In the genomic region with DNA sequence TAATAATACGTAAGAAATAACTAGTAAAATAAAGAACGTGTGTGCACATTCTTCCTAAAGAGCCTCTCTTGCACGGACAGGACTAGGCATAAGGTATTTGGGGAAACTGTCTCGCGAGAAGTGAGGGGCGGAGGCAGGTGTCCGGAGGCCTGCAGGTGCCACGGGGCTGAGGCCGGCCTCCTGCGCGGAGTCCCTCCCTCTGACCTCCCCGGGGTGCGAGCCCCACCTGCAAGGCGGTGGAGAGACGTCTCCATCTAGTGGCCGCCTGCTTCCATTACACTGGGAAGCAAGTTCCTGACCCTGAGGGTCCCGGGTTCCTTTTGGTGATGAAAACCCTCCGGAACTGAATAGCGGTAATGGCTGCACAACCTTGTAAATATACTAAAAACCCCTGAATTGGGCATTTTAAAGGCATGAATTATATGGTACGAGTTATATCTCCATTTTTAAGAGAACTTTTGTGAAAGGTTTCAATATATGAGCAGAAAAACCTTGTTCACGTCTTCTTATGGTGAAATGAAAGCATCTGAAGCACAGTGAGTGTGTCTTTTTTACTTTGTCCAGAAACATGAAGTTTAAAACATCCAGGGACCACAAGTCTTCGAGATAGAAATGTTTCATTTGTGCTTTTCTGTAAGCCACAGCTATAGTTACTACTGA, we compare ENCODE assay signal across 9 cellular contexts. TPM values are rescaled to one million over a fixed set of nuclear protein-coding genes. Genes with fewer than 3 reads are reported as not detected.
DNase-seq lines count a peak whose midpoint lies in the region; ATAC-seq and TF ChIP-seq lines count a peak whose summit lies in the region.
"Had no signal": no experiment of that assay in that cellular context is flagged by ENCODE, and none has a peak within 500 bp of the region (broad histone marks: within the 10 kb centered on the region; RNA-seq: fewer than 3 reads in every experiment).

No MANE protein-coding gene starts in this region.

- peaks cover 9% of the 10 kb centered on the region for H3K27me3 Mint-ChIP-seq in glutamatergic neuron (ENCODE audit: unreplicated experiment)

- H3K27me3 ChIP-seq in RWPE2 (ENCODE audit: insufficient read depth, poor library complexity, severe bottlenecking) (no peaks in the 10 kb centered on the region), vagina (no peaks in the 10 kb centered on the region)

- ATAC-seq in GM21423 (IDR thresholded peaks at IDR 0.05; ENCODE audit: unreplicated experiment) (peak; percentile 86), RWPE2 (ENCODE audit: low read depth) (peak; percentile 79)

- H3K36me3 Mint-ChIP-seq in glutamatergic neuron (ENCODE audit: unreplicated experiment), result no peaks in the 10 kb centered on the region
- H3K36me3 Mint-ChIP-seq: activated naive CD8-positive, alpha-beta T cell had no signal

- no peaks in the 10 kb centered on the region for H3K9me3 ChIP-seq in RWPE2 (ENCODE audit: severe bottlenecking)
- no peaks in the 10 kb centered on the region for H3K9me3 ChIP-seq in vagina

- TF ChIP-seq POLR2A in vagina (IDR thresholded peaks at IDR 0.05), result no peak

- H3K36me3 ChIP-seq in RWPE2 (ENCODE audit: low read depth) (no peaks in the 10 kb centered on the region), vagina (no peaks in the 10 kb centered on the region)

- no peaks in the 10 kb centered on the region for H3K4me1 ChIP-seq in RWPE2 (ENCODE audit: insufficient read depth, poor library complexity, severe bottlenecking)
- peaks cover 2% of the 10 kb centered on the region for H3K4me1 ChIP-seq in vagina

- H3K4me1 Mint-ChIP-seq in glutamatergic neuron (ENCODE audit: low read depth, unreplicated experiment), result peaks cover 22% of the 10 kb centered on the region

- TF ChIP-seq CTCF in RWPE2 (IDR thresholded peaks at IDR 0.05; ENCODE audit: poor library complexity, severe bottlenecking) (peak; percentile 97), glutamatergic neuron (IDR thresholded peaks at IDR 0.05; ENCODE audit: partially characterized antibody, unreplicated experiment) (peak; percentile 95), vagina (IDR thresholded peaks at IDR 0.05) (peak; percentile 79 to 97 (median 94))

- no peak overlapping the region for H3K27ac ChIP-seq in RWPE2 (ENCODE audit: poor library complexity, severe bottlenecking)
- H3K27ac ChIP-seq in vagina, result no peak overlapping the region

- peak overlapping the region; percentile 20 for H3K4me3 ChIP-seq in Jurkat, Clone E6-1 (ENCODE audit: low read length)
- H3K4me3 ChIP-seq in RWPE2 (ENCODE audit: severe bottlenecking), result no peak overlapping the region
- H3K4me3 ChIP-seq in vagina, result no peak overlapping the region

- H3K4me3 Mint-ChIP-seq in glutamatergic neuron (ENCODE audit: unreplicated experiment), result peak overlapping the region; percentile 72
- H3K4me3 Mint-ChIP-seq: activated naive CD8-positive, alpha-beta T cell had no signal

- DNase-seq in Caki2 (ENCODE audit: low read depth) (peak; percentile 23), RWPE2 (ENCODE audit: low spot score) (no peak), glutamatergic neuron (peak; percentile 84), posterior cingulate gyrus (peak in 8 of 10 donors; percentile 62 to 94 (median 75)), vagina (ENCODE audit: extremely low spot score in 2 of 2) (no peak)
- peak; percentile 65 for DNase-seq in Jurkat, Clone E6-1 (ENCODE audit: low read depth, low spot score)
- DNase-seq in activated effector memory CD4-positive, alpha-beta T cell treated with anti-CD3 and anti-CD28 coated beads, Interleukin-2, amount 50 U/mL, for 16 hours, result peak; percentile 87

- in situ Hi-C loops in Caki2 (cut with HindIII; ENCODE audit: low pct_unique_long_range_greater_than_20kb, low sequenced_read_pairs), result no loop called here

- peak overlapping the region; percentile 78 for H3K27ac Mint-ChIP-seq in glutamatergic neuron (ENCODE audit: unreplicated experiment)

- intact Hi-C loops in posterior cingulate gyrus (cut with DNase I), result loop anchor here (1.0 to 2.0 kb wide), 2 partner anchors 115 to 263 kb away; no protein-coding TSS in a partner anchor
- intact Hi-C loops in vagina (cut with DNase I), result loop anchor here (2.0 kb wide), 1 partner anchor 265 kb away; no protein-coding TSS in a partner anchor

- H3K9me3 Mint-ChIP-seq in glutamatergic neuron (ENCODE audit: unreplicated experiment), result peaks cover 4% of the 10 kb centered on the region

RNA-seq across cellular contexts. Expression of a gene that starts 35.5 kb away (rescaled TPM):
- total RNA-seq in Caki2 (2014; rRNA removed; shearing (Covaris generic); ENCODE audit: low replicate concordance), result 12.1 and 14.7 TPM in 2 replicates
- 17.5 TPM for polyA plus RNA-seq in Jurkat, Clone E6-1 (2012; ENCODE audit: insufficient read depth, insufficient read length)
- total RNA-seq in glutamatergic neuron (ENCODE audit: unreplicated experiment), result 34.8 TPM
- 23.3 TPM for total RNA-seq in vagina

Comparison
In these comparisons a context has a peak if more than half of its experiments do, and no peak if none do; other contexts are left out.
1. DNase-seq: peak in Caki2 (single experiment), Jurkat, Clone E6-1 (single experiment), activated effector memory CD4-positive, alpha-beta T cell treated with anti-CD3 and anti-CD28 coated beads, Interleukin-2, amount 50 U/mL, for 16 hours (single experiment), glutamatergic neuron (single experiment) and posterior cingulate gyrus (8 of 10); none in RWPE2 (single experiment) and vagina (0 of 2).
2. Peak in every context shown above with its lines, with median percentiles within 50 percentile points of each other: CTCF ChIP-seq.